In the genomic region with DNA sequence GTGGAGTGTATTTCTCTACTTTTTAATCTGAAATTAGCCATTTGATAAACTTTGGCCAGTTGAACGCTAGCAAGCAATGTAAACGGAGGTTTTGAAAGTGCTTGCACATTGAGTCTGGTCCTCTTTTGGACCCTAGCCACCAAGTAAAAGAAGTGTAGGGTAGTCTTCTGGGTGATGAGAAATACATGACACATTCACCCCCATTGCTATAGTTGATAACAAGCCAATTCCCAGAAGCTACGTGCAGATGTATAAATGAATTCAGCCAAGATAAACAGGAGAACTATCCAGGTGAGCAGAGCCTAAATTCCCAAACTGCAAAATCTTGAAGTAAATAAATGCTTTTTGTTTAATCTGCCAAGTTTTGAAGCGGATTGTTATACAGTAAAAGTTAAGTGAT, we compare ENCODE assay signal across 20 cellular contexts.
DNase-seq lines count a peak whose midpoint lies in the region; ATAC-seq, FAIRE-seq and TF ChIP-seq lines count a peak whose summit lies in the region.
"Had no signal": no experiment of that assay in that cellular context is flagged by ENCODE, and none has a peak within 500 bp of the region (broad histone marks: within the 10 kb centered on the region; RNA-seq: fewer than 3 reads in every experiment).

No MANE protein-coding gene starts in this region.

- no peak overlapping the region for H3K4me3 ChIP-seq in breast epithelium
- H3K4me3 ChIP-seq in bronchial epithelial cell (ENCODE audit: low read depth, low read length): no peak overlapping the region
- H3K4me3 ChIP-seq: A549, GM23248 had no signal

- no peak overlapping the region for H3K27ac ChIP-seq in breast epithelium
- no peak overlapping the region for H3K27ac ChIP-seq in foreskin keratinocyte
- H3K27ac ChIP-seq in caudate nucleus (ENCODE audit: low read depth, low read length): no peak overlapping the region
- H3K27ac ChIP-seq: 22Rv1, A549, C4-2B, GM23248 had no signal

- no TSS peak for BruUV-seq in MCF 10A (replicated peaks; lab: Mats Ljungman, UMichigan)

- FAIRE-seq in bronchial epithelial cell (lab: Jason Lieb, UNC): no peak
- FAIRE-seq: A549, HTR-8/SVneo had no signal

- DNase-seq in MCF 10A (ENCODE audit: unreplicated experiment) (peak; percentile 69), breast epithelium (ENCODE audit: low spot score in 2 of 2) (no peak), bronchial epithelial cell (ENCODE audit: low read depth) (peak; percentile 81), foreskin keratinocyte (peak; percentile 8 to 25), caudate nucleus (lab: John Stamatoyannopoulos, UW) (no peak), NCI-H526 treated with DMSO at 0.1 percent for 48 hours (lab: John Stamatoyannopoulos, UW) (no peak)
- DNase-seq: AML-193; CD4-positive, alpha-beta T cell; DMS153; DMS79 treated with DMSO at 0.1 percent for 48 hours; GF-D8; H9; IMR-90 had no signal

- H3K4me1 ChIP-seq in breast epithelium (no peaks in the 10 kb centered on the region), foreskin keratinocyte (no peaks in the 10 kb centered on the region)
- H3K4me1 ChIP-seq: A549 had no signal

- POLR2A ChIA-PET in MCF 10A (lab: Yijun Ruan, JAX): interaction anchor here (1.3 kb wide), 1 partner anchor 14 kb away, joined by 5 read pairs; no protein-coding TSS in a partner anchor

- peak overlapping the region; percentile 40 for H3K4me3 Mint-ChIP-seq in MCF 10A (ENCODE audit: unreplicated experiment)
- H3K4me3 Mint-ChIP-seq: CD4-positive, alpha-beta T cell; H9 had no signal

- H3K27ac Mint-ChIP-seq in MCF 10A (ENCODE audit: low read depth, unreplicated experiment): peak overlapping the region; percentile 49
- H3K27ac Mint-ChIP-seq: CD4-positive, alpha-beta T cell had no signal

- H3K36me3 Mint-ChIP-seq in MCF 10A (ENCODE audit: insufficient read depth, unreplicated experiment): no peaks in the 10 kb centered on the region

- intact Hi-C loops in MCF 10A (cut with micrococcal nuclease): no loop called here
- intact Hi-C loops in breast epithelium (cut with DNase I; ENCODE audit: low total_unique reads): no loop called here

- no peaks in the 10 kb centered on the region for H3K4me1 Mint-ChIP-seq in MCF 10A (ENCODE audit: insufficient read depth, unreplicated experiment)

- CTCF ChIA-PET in MCF 10A (lab: Yijun Ruan, JAX): interaction anchor here (0.6 kb wide), 1 partner anchor 525 kb away, joined by 3 read pairs; no protein-coding TSS in a partner anchor

- no peak for ATAC-seq in foreskin keratinocyte
- no peak for ATAC-seq in GM19023 (IDR thresholded peaks at IDR 0.05; ENCODE audit: unreplicated experiment)
- ATAC-seq in GM18858 (IDR thresholded peaks at IDR 0.05; ENCODE audit: unreplicated experiment): no peak
- ATAC-seq: A549 had no signal

- H3K27me3 ChIP-seq in breast epithelium (no peaks in the 10 kb centered on the region), bronchial epithelial cell (ENCODE audit: control insufficient read depth, insufficient read depth, low read length) (no peaks in the 10 kb centered on the region), foreskin keratinocyte (no peaks in the 10 kb centered on the region)

- TF ChIP-seq CTCF in MCF 10A (IDR thresholded peaks at IDR 0.05; ENCODE audit: unreplicated experiment) (no peak), breast epithelium (IDR thresholded peaks at IDR 0.05) (no peak), bronchial epithelial cell (IDR thresholded peaks at IDR 0.05; ENCODE audit: insufficient read depth, low read length, severe bottlenecking) (no peak), foreskin keratinocyte (conservative IDR thresholded peaks at IDR 0.05) (no peak)

- H3K27me3 Mint-ChIP-seq in MCF 10A (ENCODE audit: insufficient read depth, unreplicated experiment): no peaks in the 10 kb centered on the region
- H3K27me3 Mint-ChIP-seq: CD4-positive, alpha-beta T cell had no signal

- H3K9me3 Mint-ChIP-seq in MCF 10A (ENCODE audit: unreplicated experiment): peaks cover 22% of the 10 kb centered on the region

- H3K36me3 ChIP-seq in breast epithelium: no peaks in the 10 kb centered on the region
- H3K36me3 ChIP-seq in bronchial epithelial cell (ENCODE audit: control insufficient read depth, insufficient read depth, low read length): no peaks in the 10 kb centered on the region

- peaks cover 0 to 5% of the 10 kb centered on the region in 2 donors for H3K9me3 ChIP-seq in breast epithelium
- H3K9me3 ChIP-seq: A549 had no signal

- TF ChIP-seq POLR2A in breast epithelium (IDR thresholded peaks at IDR 0.05): no peak

Comparison
In these comparisons a context has a peak if more than half of its experiments do, and no peak if none do; other contexts are left out.
1. DNase-seq: peak in MCF 10A (single experiment), bronchial epithelial cell (single experiment) and foreskin keratinocyte (2 of 2); none in breast epithelium (0 of 2), caudate nucleus (0 of 61) and NCI-H526 treated with DMSO at 0.1 percent for 48 hours (single experiment).